Comparison of ENCODE assay signal across 14 cellular contexts in the genomic region with DNA sequence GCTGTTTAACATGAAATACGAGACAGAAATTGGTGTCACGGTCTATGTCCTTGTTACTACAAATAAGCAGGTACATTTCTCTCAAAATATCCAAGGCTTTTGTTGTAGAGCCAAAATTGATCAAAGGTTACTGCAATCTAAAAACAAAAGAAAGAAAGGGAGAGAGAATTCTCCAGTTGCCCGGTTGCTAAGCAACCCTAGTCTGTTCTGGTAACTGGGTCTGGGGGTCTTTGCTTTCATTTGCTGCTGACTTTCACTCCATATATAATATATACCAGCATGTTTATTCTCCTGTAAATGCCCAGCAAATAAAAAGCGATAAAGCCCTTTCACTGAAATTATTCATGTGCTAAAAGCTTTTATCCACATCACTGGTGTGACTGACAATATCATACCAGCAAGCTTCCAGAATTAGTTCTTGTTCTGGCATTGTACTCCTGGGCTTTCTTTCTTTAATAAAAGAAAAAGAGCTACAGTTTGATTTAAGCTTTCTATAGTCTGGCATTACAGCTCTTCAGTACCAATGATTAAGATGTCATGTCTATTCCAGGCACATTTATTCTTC.
"Had no signal": no experiment of that assay in that cellular context is flagged by ENCODE, and none has a peak within 500 bp of the region (broad histone marks: within the 10 kb centered on the region; RNA-seq: fewer than 3 reads in every experiment).

No MANE protein-coding gene starts in this region.

- H3K27me3 ChIP-seq: cardiac muscle cell, esophagus squamous epithelium, foreskin keratinocyte, sigmoid colon, transverse colon had no signal

- H3K36me3 ChIP-seq: cardiac muscle cell, esophagus squamous epithelium, sigmoid colon, transverse colon had no signal

- H3K27ac ChIP-seq: cardiac muscle cell, esophagus squamous epithelium, foreskin keratinocyte, sigmoid colon, transverse colon had no signal

- H3K4me3 ChIP-seq: cardiac muscle cell, esophagus squamous epithelium, sigmoid colon, transverse colon had no signal

- H3K9me3 ChIP-seq: esophagus squamous epithelium, sigmoid colon, transverse colon had no signal

- H3K4me1 ChIP-seq: esophagus squamous epithelium, foreskin keratinocyte, sigmoid colon, transverse colon had no signal

- DNase-seq: activated CD4-positive, alpha-beta T cell treated with anti-CD3 and anti-CD28 coated beads, Interleukin-2, amount 10 ng/mL, durations not matched to agents 24 days and 14 days; activated naive CD4-positive, alpha-beta T cell; aorta; esophagus squamous epithelium; foreskin keratinocyte; left cardiac atrium; naive thymus-derived CD4-positive, alpha-beta T cell; occipital lobe; sigmoid colon; stimulated activated CD4-positive, alpha-beta T cell treated with anti-CD3 and anti-CD28 coated beads, Interleukin-2, amount 100 ng/mL, for 24 hours; stimulated activated naive B cell treated with anti-CD40 and anti-IgM and Interleukin-4, amounts not matched to agents 10 μg/mL and 1 μg/mL and 100 μg/mL, for 72 hours; substantia nigra; transverse colon had no signal
